9 cellular contexts compared by ENCODE assay signal in genomic region chr5:62256161-62257017, GRCh38. TPM values are rescaled to one million over a fixed set of nuclear protein-coding genes. Genes with fewer than 3 reads are reported as not detected.
A peak's percentile ranks its signal among the peaks of the same experiment; 100 is the strongest.
DNase-seq lines count a peak whose midpoint lies in the region; ATAC-seq and TF ChIP-seq lines count a peak whose summit lies in the region.
"Had no signal": no experiment of that assay in that cellular context is flagged by ENCODE, and none has a peak within 500 bp of the region (broad histone marks: within the 10 kb centered on the region; RNA-seq: fewer than 3 reads in every experiment).

No MANE protein-coding gene starts in this region.

- no peaks in the 10 kb centered on the region for H3K27me3 Mint-ChIP-seq in activated naive CD4-positive, alpha-beta T cell treated with anti-CD3 and anti-CD28 coated beads, Interleukin-2, amount 50 U/mL, for 24 hours
- H3K27me3 Mint-ChIP-seq in endodermal cell (ENCODE audit: insufficient read depth): peaks cover 2% of the 10 kb centered on the region

- no peaks in the 10 kb centered on the region for H3K9me3 Mint-ChIP-seq in activated naive CD4-positive, alpha-beta T cell treated with anti-CD3 and anti-CD28 coated beads, Interleukin-2, amount 50 U/mL, for 24 hours
- H3K9me3 Mint-ChIP-seq in stimulated activated effector memory CD8-positive, alpha-beta T cell treated with anti-CD3 and anti-CD28 coated beads, Interleukin-12 subunit alpha, Interleukin-12 subunit beta, amount 100 ng/mL, for 72 hours: peaks cover 11% of the 10 kb centered on the region
- H3K9me3 Mint-ChIP-seq in endodermal cell: no peaks in the 10 kb centered on the region

- 76 to 92% methylated on average over 6 to 7 of the region's 8 CpGs for WGBS in endodermal cell (ENCODE audit: insufficient coverage in 1 of 2, insufficient read length in 1 of 2), 2 experiments

- H3K4me1 Mint-ChIP-seq in activated naive CD4-positive, alpha-beta T cell treated with anti-CD3 and anti-CD28 coated beads, Interleukin-2, amount 50 U/mL, for 24 hours: peaks cover 82% of the 10 kb centered on the region
- H3K4me1 Mint-ChIP-seq in stimulated activated effector memory CD8-positive, alpha-beta T cell treated with anti-CD3 and anti-CD28 coated beads, Interleukin-12 subunit alpha, Interleukin-12 subunit beta, amount 100 ng/mL, for 72 hours: peaks cover 42% of the 10 kb centered on the region
- H3K4me1 Mint-ChIP-seq in endodermal cell: peaks cover 5% of the 10 kb centered on the region

- H3K27me3 ChIP-seq in BLaER1: no peaks in the 10 kb centered on the region
- no peaks in the 10 kb centered on the region for H3K27me3 ChIP-seq in endodermal cell (ENCODE audit: control insufficient read depth, insufficient read depth, low read length, poor library complexity, severe bottlenecking)

- H3K27ac ChIP-seq in BLaER1: peak overlapping the region; percentile 68
- no peak overlapping the region for H3K27ac ChIP-seq in endodermal cell (ENCODE audit: low read depth, low read length)

- H3K36me3 ChIP-seq in BLaER1 (no peaks in the 10 kb centered on the region), endodermal cell (ENCODE audit: control insufficient read depth, insufficient read depth, low read length) (no peaks in the 10 kb centered on the region)

- peak overlapping the region; percentile 77 for H3K4me2 ChIP-seq in BLaER1

- H3K4me1 ChIP-seq in BLaER1 (peaks cover 55% of the 10 kb centered on the region), endodermal cell (ENCODE audit: control insufficient read depth, insufficient read depth, low read length) (no peaks in the 10 kb centered on the region)

- peak; percentile 10 to 53 for DNase-seq in stimulated activated effector memory CD8-positive, alpha-beta T cell treated with anti-CD3 and anti-CD28 coated beads, Interleukin-12 subunit alpha, Interleukin-12 subunit beta, amount 100 ng/mL, for 72 hours (ENCODE audit: low spot score in 2 of 2)
- DNase-seq in endodermal cell (no peak), NCI-H345 treated with DMSO at 0.1 percent for 48 hours (lab: John Stamatoyannopoulos, UW; ENCODE audit: unreplicated experiment) (no peak), ACHN (no peak)

- TF ChIP-seq CTCF in endodermal cell (conservative IDR thresholded peaks at IDR 0.05): no peak

- peaks cover 2% of the 10 kb centered on the region for H3K36me3 Mint-ChIP-seq in activated naive CD4-positive, alpha-beta T cell treated with anti-CD3 and anti-CD28 coated beads, Interleukin-2, amount 50 U/mL, for 24 hours
- H3K36me3 Mint-ChIP-seq in stimulated activated effector memory CD8-positive, alpha-beta T cell treated with anti-CD3 and anti-CD28 coated beads, Interleukin-12 subunit alpha, Interleukin-12 subunit beta, amount 100 ng/mL, for 72 hours: no peaks in the 10 kb centered on the region
- no peaks in the 10 kb centered on the region for H3K36me3 Mint-ChIP-seq in endodermal cell (ENCODE audit: low read depth)

- H3K9me3 ChIP-seq in BLaER1: peaks cover 8% of the 10 kb centered on the region; the same call in 1 of the 2 replicates
- H3K9me3 ChIP-seq in endodermal cell (ENCODE audit: control insufficient read depth, low read length): no peaks in the 10 kb centered on the region

- H3K27ac Mint-ChIP-seq in activated naive CD4-positive, alpha-beta T cell treated with anti-CD3 and anti-CD28 coated beads, Interleukin-2, amount 50 U/mL, for 24 hours: peak overlapping the region; percentile 87
- H3K27ac Mint-ChIP-seq in stimulated activated effector memory CD8-positive, alpha-beta T cell treated with anti-CD3 and anti-CD28 coated beads, Interleukin-12 subunit alpha, Interleukin-12 subunit beta, amount 100 ng/mL, for 72 hours: peak overlapping the region; percentile 29
- no peak overlapping the region for H3K27ac Mint-ChIP-seq in endodermal cell

- H4K20me1 ChIP-seq in BLaER1: no peaks in the 10 kb centered on the region

- ATAC-seq in GM18909 (IDR thresholded peaks at IDR 0.05; ENCODE audit: poor library complexity, unreplicated experiment) (peak; percentile 74), HG03354 (IDR thresholded peaks at IDR 0.05; ENCODE audit: poor library complexity, severe bottlenecking, unreplicated experiment) (peak; percentile 56)
- peak; percentile 80 for ATAC-seq in stimulated activated effector memory CD8-positive, alpha-beta T cell treated with anti-CD3 and anti-CD28 coated beads, Interleukin-12 subunit alpha, Interleukin-12 subunit beta, amount 100 ng/mL, for 72 hours

- peak overlapping the region; percentile 72 for H3K4me3 Mint-ChIP-seq in activated naive CD4-positive, alpha-beta T cell treated with anti-CD3 and anti-CD28 coated beads, Interleukin-2, amount 50 U/mL, for 24 hours
- H3K4me3 Mint-ChIP-seq in stimulated activated effector memory CD8-positive, alpha-beta T cell treated with anti-CD3 and anti-CD28 coated beads, Interleukin-12 subunit alpha, Interleukin-12 subunit beta, amount 100 ng/mL, for 72 hours: peak overlapping the region; percentile 54
- H3K4me3 Mint-ChIP-seq in endodermal cell: no peak overlapping the region

- in situ Hi-C loops in ACHN (cut with HindIII; ENCODE audit: low pct_ligation_motif_present, low pct_unique_long_range_greater_than_20kb, low sequenced_read_pairs): no loop called here

- H3K4me3 ChIP-seq in BLaER1 (peak overlapping the region; percentile 18; the same call in 1 of the 2 replicates), endodermal cell (ENCODE audit: low read length) (no peak overlapping the region)
- H3K4me3 ChIP-seq: lung had no signal

- H3K9ac ChIP-seq in BLaER1: peak overlapping the region; percentile 58; the same call in 1 of the 2 replicates
- H3K9ac ChIP-seq in endodermal cell (ENCODE audit: extremely low read depth, low read length, poor library complexity, severe bottlenecking): no peak overlapping the region

RNA-seq across cellular contexts. Expression of gene KIF2A, which starts 49.6 kb away (rescaled TPM):
- total RNA-seq in endodermal cell: 10 to 100 TPM; 67.4 to 74.6 TPM
- 73.5 TPM for polyA plus RNA-seq in endodermal cell (2013, experiment 1 of 2)
- 78.8 TPM for polyA plus RNA-seq in endodermal cell (2013, experiment 2 of 2)

Comparison
In these comparisons a context has a peak if more than half of its experiments do, and no peak if none do; other contexts are left out.
1. DNase-seq: peak in stimulated activated effector memory CD8-positive, alpha-beta T cell treated with anti-CD3 and anti-CD28 coated beads, Interleukin-12 subunit alpha, Interleukin-12 subunit beta, amount 100 ng/mL, for 72 hours (2 of 2); none in endodermal cell (single experiment), NCI-H345 treated with DMSO at 0.1 percent for 48 hours (single experiment) and ACHN (single experiment).
2. Peak in every context shown above with its lines, with median percentiles within 50 percentile points of each other: ATAC-seq.